In the genomic region with DNA sequence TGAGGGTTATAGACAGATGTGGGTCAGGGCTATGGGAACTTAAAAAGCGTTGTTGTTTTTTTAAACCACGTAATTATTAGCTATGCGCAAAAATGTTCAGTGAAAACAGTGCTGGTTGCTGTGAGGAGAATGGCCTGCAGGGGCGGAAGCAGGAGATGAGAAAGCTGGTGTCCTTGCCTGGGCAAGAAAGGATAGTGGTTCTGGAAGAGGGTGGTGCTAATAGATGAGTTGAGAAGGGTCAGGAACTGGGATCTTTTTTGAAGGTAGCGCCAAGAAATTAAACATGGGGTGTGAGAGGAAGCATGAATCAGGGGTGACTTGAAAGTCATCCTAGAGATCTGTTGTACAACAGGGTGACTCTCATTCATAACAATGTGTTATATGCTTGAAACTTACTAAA, we compare ENCODE assay signal across 10 cellular contexts. TPM values are rescaled to one million over a fixed set of nuclear protein-coding genes. Genes with fewer than 3 reads are reported as not detected.
DNase-seq lines count a peak whose midpoint lies in the region; TF ChIP-seq lines count a peak whose summit lies in the region.
"Had no signal": no experiment of that assay in that cellular context is flagged by ENCODE, and none has a peak within 500 bp of the region (broad histone marks: within the 10 kb centered on the region; RNA-seq: fewer than 3 reads in every experiment).

No MANE protein-coding gene starts in this region.

- H3K27me3 ChIP-seq in MG63 = no peaks in the 10 kb centered on the region
- H3K27me3 ChIP-seq in osteoblast (ENCODE audit: insufficient read depth, low read length) = no peaks in the 10 kb centered on the region

- H3K36me3 ChIP-seq in MG63 (no peaks in the 10 kb centered on the region; the same call in 1 of the 2 replicates), osteoblast (ENCODE audit: insufficient read depth, low read length) (no peaks in the 10 kb centered on the region)
- H3K36me3 ChIP-seq: left ventricle myocardium inferior had no signal

- H3K79me2 ChIP-seq in osteoblast (ENCODE audit: insufficient read depth, low read length) = no peaks in the 10 kb centered on the region

- H3K27ac ChIP-seq in osteoblast (ENCODE audit: low read depth, low read length) = peak overlapping the region; percentile 81
- H3K27ac ChIP-seq: 22Rv1, left ventricle myocardium inferior had no signal

- in situ Hi-C loops in astrocyte of the spinal cord (cut with HindIII; ENCODE audit: low sequenced_read_pairs) = no loop called here

- H3K9me3 ChIP-seq in MG63 (no peaks in the 10 kb centered on the region), osteoblast (ENCODE audit: low read depth, low read length) (no peaks in the 10 kb centered on the region)
- H3K9me3 ChIP-seq: left ventricle myocardium inferior had no signal

- H3K4me3 ChIP-seq in MG63 (no peak overlapping the region), astrocyte of the spinal cord (ENCODE audit: low read depth, low read length) (no peak overlapping the region), osteoblast (ENCODE audit: insufficient read depth, low read length) (no peak overlapping the region)
- H3K4me3 ChIP-seq: left ventricle myocardium inferior had no signal

- TF ChIP-seq CTCF in astrocyte of the spinal cord (IDR thresholded peaks at IDR 0.05; ENCODE audit: low read depth, low read length) (peak; percentile 70), osteoblast (IDR thresholded peaks at IDR 0.05; ENCODE audit: extremely low read depth, low read depth, low read length) (peak; percentile 70)

- H3K4me2 ChIP-seq in osteoblast (ENCODE audit: insufficient read depth, low read length) = peak overlapping the region; percentile 27

- intact Hi-C loops in posterior vena cava (cut with DNase I) = no loop called here

- H2AFZ ChIP-seq in osteoblast (ENCODE audit: low read length) = peak overlapping the region; percentile 69

- peaks cover 76% of the 10 kb centered on the region for H3K4me1 ChIP-seq in osteoblast (ENCODE audit: insufficient read depth, low read length)

- no peaks in the 10 kb centered on the region for H4K20me1 ChIP-seq in osteoblast (ENCODE audit: insufficient read depth, low read length)

- DNase-seq in DMS 273 treated with DMSO at 0.1 percent for 48 hours (lab: John Stamatoyannopoulos, UW) = peak; percentile 12
- DNase-seq in DMS 273 (lab: John Stamatoyannopoulos, UW; ENCODE audit: unreplicated experiment) = no peak
- DNase-seq in MG63 = peak; percentile 91
- peak; percentile 80 for DNase-seq in astrocyte of the spinal cord (ENCODE audit: low read depth, low spot score)
- peak; percentile 92 for DNase-seq in osteoblast (ENCODE audit: insufficient read length, low spot score, missing footprints)
- no peak for DNase-seq in activated CD4-positive, alpha-beta T cell treated with anti-CD3 and anti-CD28 coated beads for 48 hours
- DNase-seq in posterior vena cava (ENCODE audit: low spot score) = no peak
- DNase-seq in activated CD4-positive, CD25-positive, alpha-beta regulatory T cell (lab: John Stamatoyannopoulos, UW) = no peak
- DNase-seq: left ventricle myocardium inferior had no signal

RNA-seq across cellular contexts. Expression of gene SMG9, which starts 4.8 kb away (rescaled TPM):
- 40.8 and 58.6 TPM in 2 replicates for total RNA-seq in MG63 (2014; rRNA removed; shearing (Covaris generic); ENCODE audit: low replicate concordance)
- total RNA-seq in osteoblast (14.5 and 17.4 TPM in 2 replicates), posterior vena cava (10 to 100 TPM; 35.3 to 40.4 TPM)

RNA-seq across cellular contexts. Expression of gene KCNN4, which starts 21.3 kb away (rescaled TPM):
- 5.0 and 6.1 TPM in 2 replicates for total RNA-seq in MG63 (2014; rRNA removed; shearing (Covaris generic); ENCODE audit: low replicate concordance)
- 6.5 and 7.2 TPM in 2 replicates for total RNA-seq in osteoblast
- 1 to 10 TPM; 4.0 to 5.8 TPM for total RNA-seq in posterior vena cava

RNA-seq across cellular contexts. Expression of gene LYPD5, which starts 42.7 kb away (rescaled TPM):
- not detected in 2 replicates for total RNA-seq in MG63 (2014; rRNA removed; shearing (Covaris generic); ENCODE audit: low replicate concordance)
- total RNA-seq in osteoblast (0.29 and 0.72 TPM in 2 replicates), posterior vena cava (1 to 10 TPM; 2.5 to 4.0 TPM)

RNA-seq across cellular contexts. Expression of gene IRGC, which starts 43.6 kb away (rescaled TPM):
- not detected in 2 replicates for total RNA-seq in MG63 (2014; rRNA removed; shearing (Covaris generic); ENCODE audit: low replicate concordance)
- total RNA-seq in osteoblast (not detected in 2 replicates), posterior vena cava (not detected)
- total RNA-seq: left ventricle myocardium inferior had no signal

Comparison
In these comparisons a context has a peak if more than half of its experiments do, and no peak if none do; other contexts are left out.
1. DNase-seq: peak in DMS 273 treated with DMSO at 0.1 percent for 48 hours (single experiment), MG63 (single experiment), astrocyte of the spinal cord (single experiment) and osteoblast (single experiment); none in DMS 273 (single experiment), activated CD4-positive, alpha-beta T cell treated with anti-CD3 and anti-CD28 coated beads for 48 hours (single experiment), posterior vena cava (single experiment) and activated CD4-positive, CD25-positive, alpha-beta regulatory T cell (0 of 4).